In genomic region chr6:136792066-136792944, GRCh38 we compare ENCODE assay signal across 1 cellular context.
A peak's percentile ranks its signal among the peaks of the same experiment; 100 is the strongest.
TF ChIP-seq lines count a peak whose summit lies in the region.

Gene MAP3K5 (minus strand): TSS chr6:136792477. CDS start chr6:136792157, 320 bp downstream.

TF ChIP-seq in HEK293, 187 proteins besides CTCF, POLR2A, EP300 and RAD21 (continued from another document and continues in another):
- TF ChIP-seq TSHZ1 (tag by site-specific recombination; IDR thresholded peaks at IDR 0.05; ENCODE audit: borderline replicate concordance) (no peak), MYNN (tag by site-specific recombination; IDR thresholded peaks at IDR 0.05; ENCODE audit: borderline replicate concordance) (no peak; the same call in 1 of the 2 replicates), INSM2 (tag by site-specific recombination; IDR thresholded peaks at IDR 0.05) (no peak), ZNF426 (tag by site-specific recombination; IDR thresholded peaks at IDR 0.05) (no peak), ZNF398 (tag by site-specific recombination; IDR thresholded peaks at IDR 0.05) (0 out of 2 replicates have a peak, but pooled peaks have one; percentile 32), ZNF549 (tag by site-specific recombination; IDR thresholded peaks at IDR 0.05) (no peak), ZNF311 (tag by site-specific recombination; IDR thresholded peaks at IDR 0.05; ENCODE audit: borderline replicate concordance) (no peak), ZBTB11 (tag by site-specific recombination; conservative IDR thresholded peaks at IDR 0.05; ENCODE audit: low read depth) (no peak), YY2 (tag by site-specific recombination; IDR thresholded peaks at IDR 0.05) (no peak), ZNF654 (tag by site-specific recombination; IDR thresholded peaks at IDR 0.05; ENCODE audit: low read depth) (no peak), ZSCAN18 (tag by site-specific recombination; IDR thresholded peaks at IDR 0.05) (no peak), KLF10 (tag by site-specific recombination; IDR thresholded peaks at IDR 0.05) (no peak), ZNF548 (tag by site-specific recombination; IDR thresholded peaks at IDR 0.05) (no peak), ZFP69B (tag by site-specific recombination; IDR thresholded peaks at IDR 0.05) (peak; percentile 68; the same call in 1 of the 2 replicates), ZNF140 (tag by site-specific recombination; IDR thresholded peaks at IDR 0.05) (no peak), ZNF645 (tag by site-specific recombination; IDR thresholded peaks at IDR 0.05) (peak; percentile 72; the same call in 1 of the 2 replicates), ZFP37 (tag by site-specific recombination; IDR thresholded peaks at IDR 0.05) (no peak; the same call in 1 of the 2 replicates), SP3 (tag by site-specific recombination; IDR thresholded peaks at IDR 0.05) (peak; percentile 68), ZNF341 (tag by site-specific recombination; IDR thresholded peaks at IDR 0.05; ENCODE audit: low read depth) (peak; percentile 94), KLF17 (tag by site-specific recombination; IDR thresholded peaks at IDR 0.05) (peak; percentile 64; the same call in 1 of the 2 replicates), ZNF132 (tag by site-specific recombination; IDR thresholded peaks at IDR 0.05; ENCODE audit: borderline replicate concordance) (no peak), ZSCAN23 (tag by site-specific recombination; IDR thresholded peaks at IDR 0.05) (0 out of 2 replicates have a peak, but pooled peaks have one; percentile 48), ZNF223 (tag by site-specific recombination; IDR thresholded peaks at IDR 0.05) (no peak), AEBP2 (tag by site-specific recombination; IDR thresholded peaks at IDR 0.05; ENCODE audit: borderline replicate concordance) (no peak), ZNF571 (tag by site-specific recombination; IDR thresholded peaks at IDR 0.05) (no peak), ZNF292 (tag by site-specific recombination; IDR thresholded peaks at IDR 0.05; ENCODE audit: borderline replicate concordance, low read depth) (no peak), ZNF146 (tag by site-specific recombination; IDR thresholded peaks at IDR 0.05) (no peak), TRIM28 (IDR thresholded peaks at IDR 0.05; ENCODE audit: borderline replicate concordance, low read length) (no peak), ZNF48 (tag by site-specific recombination; IDR thresholded peaks at IDR 0.05) (no peak), ZNF335 (tag by site-specific recombination; conservative IDR thresholded peaks at IDR 0.05) (peak; percentile 96), ZNF600 (tag by site-specific recombination; IDR thresholded peaks at IDR 0.05) (peak; percentile 85), GLI4 (tag by site-specific recombination; IDR thresholded peaks at IDR 0.05) (no peak; the same call in 1 of the 2 replicates), SALL2 (tag by site-specific recombination; IDR thresholded peaks at IDR 0.05; ENCODE audit: borderline replicate concordance) (no peak), REPIN1 (tag by site-specific recombination; IDR thresholded peaks at IDR 0.05; ENCODE audit: low read depth) (peak; percentile 73; the same call in 1 of the 2 replicates), IKZF3 (tag by site-specific recombination; IDR thresholded peaks at IDR 0.05) (peak; percentile 54; the same call in 1 of the 2 replicates), ZNF530 (tag by site-specific recombination; IDR thresholded peaks at IDR 0.05; ENCODE audit: low read depth) (no peak), ZNF449 (tag by site-specific recombination; IDR thresholded peaks at IDR 0.05) (no peak), ZNF529 (tag by site-specific recombination; IDR thresholded peaks at IDR 0.05; ENCODE audit: insufficient replicate concordance) (no peak)
